15 cellular contexts compared by ENCODE assay signal in genomic region chr3:196168808-196169391, GRCh38. TPM values are rescaled to one million over a fixed set of nuclear protein-coding genes. Genes with fewer than 3 reads are reported as not detected.
DNase-seq lines count a peak whose midpoint lies in the region; ATAC-seq and TF ChIP-seq lines count a peak whose summit lies in the region.
"Had no signal": no experiment of that assay in that cellular context is flagged by ENCODE, and none has a peak within 500 bp of the region (broad histone marks: within the 10 kb centered on the region; RNA-seq: fewer than 3 reads in every experiment).

No MANE protein-coding gene starts in this region.

- intact Hi-C loops in body of pancreas (cut with DNase I) (no loop called here), lower leg skin (cut with DNase I; ENCODE audit: low total_unique reads) (no loop called here)

- H3K4me1 ChIP-seq in body of pancreas: peaks cover 22% of the 10 kb centered on the region
- H3K4me1 ChIP-seq: parathyroid adenoma had no signal

- H3K27ac ChIP-seq in body of pancreas: peak overlapping the region in 3 of 4 donors; percentile 60 to 73 (median 70)
- H3K27ac ChIP-seq: parathyroid adenoma had no signal

- TF ChIP-seq CTCF in body of pancreas (IDR thresholded peaks at IDR 0.05) (no peak), lower leg skin (IDR thresholded peaks at IDR 0.05) (no peak)

- WGBS in body of pancreas, 2 donors: 5 to 13% methylated on average over 6 of the region's 6 CpGs
- 56 to 58% methylated on average over 6 of the region's 6 CpGs for WGBS in lower leg skin, 2 donors

- H3K4me3 ChIP-seq in body of pancreas (no peak overlapping the region), lower leg skin (ENCODE audit: low read depth, poor library complexity, severe bottlenecking) (no peak overlapping the region)

- TF ChIP-seq POLR2A in body of pancreas (IDR thresholded peaks at IDR 0.05) (no peak), lower leg skin (IDR thresholded peaks at IDR 0.05) (no peak)

- H3K36me3 ChIP-seq in body of pancreas (replicated peaks in 1 of 2; ENCODE audit: insufficient read depth in 1 of 2, low read depth in 2 of 2): no peaks in the 10 kb centered on the region

- no peaks in the 10 kb centered on the region for H3K9me3 ChIP-seq in body of pancreas

- H3K27me3 ChIP-seq in body of pancreas: no peaks in the 10 kb centered on the region

- ATAC-seq in body of pancreas: peak; percentile 82
- no peak for ATAC-seq in GM21515 (IDR thresholded peaks at IDR 0.05; ENCODE audit: unreplicated experiment)
- ATAC-seq: activated naive CD8-positive, alpha-beta T cell treated with anti-CD3 and anti-CD28 coated beads, Interleukin-2, amount 50 U/mL, for 24 hours had no signal

- DNase-seq in A172 (ENCODE audit: low spot score) (peak; percentile 68), DMS79 (lab: John Stamatoyannopoulos, UW) (peak; percentile 96), NCI-H2107 (lab: John Stamatoyannopoulos, UW) (peak; percentile 94), body of pancreas (peak; percentile 64 to 91 (median 82)), NOMO-1 treated with dmso at 0.1 percent for 144 hours (lab: John Stamatoyannopoulos, UW; ENCODE audit: unreplicated experiment) (no peak), lower leg skin (ENCODE audit: low spot score in 2 of 2) (no peak)
- DNase-seq in stimulated activated CD4-positive, alpha-beta T cell treated with anti-CD3 and anti-CD28 coated beads, Interleukin-12 subunit alpha, Interleukin-12 subunit beta, amount 100 ng/mL, for 4 hours: no peak
- DNase-seq: activated naive CD8-positive, alpha-beta T cell treated with anti-CD3 and anti-CD28 coated beads, Interleukin-2, amount 50 U/mL, for 24 hours; activated T-cell treated with anti-CD3 and anti-CD28 coated beads for 4 hours; AML-193; OCI-M1 had no signal

RNA-seq across cellular contexts. Expression of gene ZDHHC19, which starts 42.3 kb away (rescaled TPM):
- not detected in 2 replicates for total RNA-seq in A172 (2014; rRNA removed; shearing (Covaris generic))
- not detected for total RNA-seq in body of pancreas
- not detected for total RNA-seq in lower leg skin
- total RNA-seq: chondrocyte, mononuclear cell had no signal

RNA-seq across cellular contexts. Expression of gene SLC51A, which starts 47.4 kb away (rescaled TPM):
- not detected in 2 replicates for total RNA-seq in A172 (2014; rRNA removed; shearing (Covaris generic))
- total RNA-seq in body of pancreas: under 1 TPM in 1 of 2 donors, not detected in 1; 0.26 TPM
- total RNA-seq in lower leg skin: not detected
- total RNA-seq: chondrocyte had no signal

Comparison
In these comparisons a context has a peak if more than half of its experiments do, and no peak if none do; other contexts are left out.
1. DNase-seq: peak in A172 (single experiment), DMS79 (single experiment), NCI-H2107 (single experiment) and body of pancreas (4 of 4); none in stimulated activated CD4-positive, alpha-beta T cell treated with anti-CD3 and anti-CD28 coated beads, Interleukin-12 subunit alpha, Interleukin-12 subunit beta, amount 100 ng/mL, for 4 hours (single experiment), NOMO-1 treated with dmso at 0.1 percent for 144 hours (single experiment) and lower leg skin (0 of 2).